1 cellular context compared by ENCODE assay signal in genomic region chr2:118443596-118443995, GRCh38.
TF ChIP-seq lines count a peak whose summit lies in the region.

No MANE protein-coding gene starts in this region.

TF ChIP-seq in GM23338, 12 proteins besides CTCF, POLR2A, EP300 and RAD21 (continued from another document):
- TF ChIP-seq ZNF462 (CRISPR knock-in tag; IDR thresholded peaks at IDR 0.05), result no peak
- TF ChIP-seq NANOG (IDR thresholded peaks at IDR 0.05; ENCODE audit: borderline replicate concordance), result no peak
- no peak for TF ChIP-seq JUNB (IDR thresholded peaks at IDR 0.05; ENCODE audit: unreplicated experiment)
